ENCODE assay signal across 2 cellular contexts in genomic region chr14:68412505-68413496, GRCh38.
TF ChIP-seq lines count a peak whose summit lies in the region.

No MANE protein-coding gene starts in this region.

TF ChIP-seq in A549, 52 proteins besides CTCF, POLR2A, EP300 and RAD21:
- TF ChIP-seq E2F6 (IDR thresholded peaks at IDR 0.05; ENCODE audit: borderline replicate concordance, low read depth), result no peak
- TF ChIP-seq, protein P1, sequence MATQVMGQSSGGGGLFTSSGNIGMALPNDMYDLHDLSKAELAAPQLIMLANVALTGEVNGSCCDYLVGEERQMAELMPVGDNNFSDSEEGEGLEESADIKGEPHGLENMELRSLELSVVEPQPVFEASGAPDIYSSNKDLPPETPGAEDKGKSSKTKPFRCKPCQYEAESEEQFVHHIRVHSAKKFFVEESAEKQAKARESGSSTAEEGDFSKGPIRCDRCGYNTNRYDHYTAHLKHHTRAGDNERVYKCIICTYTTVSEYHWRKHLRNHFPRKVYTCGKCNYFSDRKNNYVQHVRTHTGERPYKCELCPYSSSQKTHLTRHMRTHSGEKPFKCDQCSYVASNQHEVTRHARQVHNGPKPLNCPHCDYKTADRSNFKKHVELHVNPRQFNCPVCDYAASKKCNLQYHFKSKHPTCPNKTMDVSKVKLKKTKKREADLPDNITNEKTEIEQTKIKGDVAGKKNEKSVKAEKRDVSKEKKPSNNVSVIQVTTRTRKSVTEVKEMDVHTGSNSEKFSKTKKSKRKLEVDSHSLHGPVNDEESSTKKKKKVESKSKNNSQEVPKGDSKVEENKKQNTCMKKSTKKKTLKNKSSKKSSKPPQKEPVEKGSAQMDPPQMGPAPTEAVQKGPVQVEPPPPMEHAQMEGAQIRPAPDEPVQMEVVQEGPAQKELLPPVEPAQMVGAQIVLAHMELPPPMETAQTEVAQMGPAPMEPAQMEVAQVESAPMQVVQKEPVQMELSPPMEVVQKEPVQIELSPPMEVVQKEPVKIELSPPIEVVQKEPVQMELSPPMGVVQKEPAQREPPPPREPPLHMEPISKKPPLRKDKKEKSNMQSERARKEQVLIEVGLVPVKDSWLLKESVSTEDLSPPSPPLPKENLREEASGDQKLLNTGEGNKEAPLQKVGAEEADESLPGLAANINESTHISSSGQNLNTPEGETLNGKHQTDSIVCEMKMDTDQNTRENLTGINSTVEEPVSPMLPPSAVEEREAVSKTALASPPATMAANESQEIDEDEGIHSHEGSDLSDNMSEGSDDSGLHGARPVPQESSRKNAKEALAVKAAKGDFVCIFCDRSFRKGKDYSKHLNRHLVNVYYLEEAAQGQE (IDR thresholded peaks at IDR 0.05), result no peak
- no peak for TF ChIP-seq ESRRA (IDR thresholded peaks at IDR 0.05; ENCODE audit: borderline replicate concordance, low read length)
- TF ChIP-seq JUNB (IDR thresholded peaks at IDR 0.05), result peak; percentile 56; the same call in 1 of the 2 replicates
- TF ChIP-seq SREBF2 (IDR thresholded peaks at IDR 0.05), result no peak
- no peak for TF ChIP-seq POLR2AphosphoS2 (conservative IDR thresholded peaks at IDR 0.05; ENCODE audit: low read length)
- TF ChIP-seq BCL3 (IDR thresholded peaks at IDR 0.05), result no peak
- TF ChIP-seq CHD2 (IDR thresholded peaks at IDR 0.05; ENCODE audit: low read length, partially characterized antibody), result no peak
- no peak for TF ChIP-seq FOSL2 (IDR thresholded peaks at IDR 0.05)
- TF ChIP-seq FOSL2 (CRISPR knock-in tag; IDR thresholded peaks at IDR 0.05), result peak; percentile 56
- TF ChIP-seq, protein P2, sequence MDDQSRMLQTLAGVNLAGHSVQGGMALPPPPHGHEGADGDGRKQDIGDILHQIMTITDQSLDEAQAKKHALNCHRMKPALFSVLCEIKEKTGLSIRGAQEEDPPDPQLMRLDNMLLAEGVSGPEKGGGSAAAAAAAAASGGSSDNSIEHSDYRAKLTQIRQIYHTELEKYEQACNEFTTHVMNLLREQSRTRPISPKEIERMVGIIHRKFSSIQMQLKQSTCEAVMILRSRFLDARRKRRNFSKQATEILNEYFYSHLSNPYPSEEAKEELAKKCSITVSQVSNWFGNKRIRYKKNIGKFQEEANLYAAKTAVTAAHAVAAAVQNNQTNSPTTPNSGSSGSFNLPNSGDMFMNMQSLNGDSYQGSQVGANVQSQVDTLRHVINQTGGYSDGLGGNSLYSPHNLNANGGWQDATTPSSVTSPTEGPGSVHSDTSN (IDR thresholded peaks at IDR 0.05), result no peak
- peak; percentile 50; the same call in 1 of the 2 replicates for TF ChIP-seq GATA3 (IDR thresholded peaks at IDR 0.05; ENCODE audit: borderline replicate concordance)
- TF ChIP-seq TFCP2L1 (CRISPR knock-in tag; IDR thresholded peaks at IDR 0.05), result no peak

TF ChIP-seq in IMR-90, 13 proteins besides CTCF, POLR2A, EP300 and RAD21:
- TF ChIP-seq, protein P3, sequence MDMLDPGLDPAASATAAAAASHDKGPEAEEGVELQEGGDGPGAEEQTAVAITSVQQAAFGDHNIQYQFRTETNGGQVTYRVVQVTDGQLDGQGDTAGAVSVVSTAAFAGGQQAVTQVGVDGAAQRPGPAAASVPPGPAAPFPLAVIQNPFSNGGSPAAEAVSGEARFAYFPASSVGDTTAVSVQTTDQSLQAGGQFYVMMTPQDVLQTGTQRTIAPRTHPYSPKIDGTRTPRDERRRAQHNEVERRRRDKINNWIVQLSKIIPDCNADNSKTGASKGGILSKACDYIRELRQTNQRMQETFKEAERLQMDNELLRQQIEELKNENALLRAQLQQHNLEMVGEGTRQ (IDR thresholded peaks at IDR 0.05; ENCODE audit: low read depth, low read length), result no peak
